ENCODE assay signal across 18 cellular contexts in the genomic region with DNA sequence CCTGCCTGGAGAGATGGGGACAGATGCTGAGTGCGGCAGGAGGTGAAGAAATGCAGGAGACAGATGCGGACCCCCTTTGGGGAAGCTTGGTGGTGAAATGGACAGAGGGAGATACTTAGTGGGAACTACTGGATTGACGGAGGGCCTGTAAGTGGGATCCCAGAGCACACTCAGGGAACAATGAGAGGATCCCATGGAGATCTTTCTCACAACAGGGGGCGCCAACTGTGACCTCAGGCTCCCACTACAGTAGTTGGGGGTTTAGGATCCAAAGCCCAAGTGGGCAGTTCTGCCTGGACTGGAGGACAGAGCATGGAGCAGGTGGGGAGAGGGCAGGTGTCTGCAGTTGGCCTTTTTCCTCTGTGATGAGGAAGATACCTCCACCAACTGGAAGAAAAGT. TPM values are rescaled to one million over a fixed set of nuclear protein-coding genes. Genes with fewer than 3 reads are reported as not detected.
A peak's percentile ranks its signal among the peaks of the same experiment; 100 is the strongest.
DNase-seq lines count a peak whose midpoint lies in the region; ATAC-seq, FAIRE-seq and TF ChIP-seq lines count a peak whose summit lies in the region.
"Had no signal": no experiment of that assay in that cellular context is flagged by ENCODE, and none has a peak within 500 bp of the region (broad histone marks: within the 10 kb centered on the region; RNA-seq: fewer than 3 reads in every experiment).

No MANE protein-coding gene starts in this region.

- TF ChIP-seq CTCF in GM12864 (IDR thresholded peaks at IDR 0.05; ENCODE audit: low read depth, low read length, missing control alignments) (peak; percentile 6), astrocyte (IDR thresholded peaks at IDR 0.05; ENCODE audit: insufficient read depth, low read depth, low read length) (no peak), osteocyte (IDR thresholded peaks at IDR 0.05) (no peak)

- H3K9me3 ChIP-seq in astrocyte (ENCODE audit: insufficient read depth, low read depth, low read length), result no peaks in the 10 kb centered on the region
- H3K9me3 ChIP-seq: ovary had no signal

- H3K27ac ChIP-seq in astrocyte (ENCODE audit: low read depth, low read length), result no peak overlapping the region
- H3K27ac ChIP-seq: HL-60, ovary had no signal

- H3K27ac Mint-ChIP-seq in activated naive CD8-positive, alpha-beta T cell treated with anti-CD3 and anti-CD28 coated beads, Interleukin-2, amount 10 ng/mL, durations not matched to agents 7 days and 5 days, result peak overlapping the region; percentile 33
- H3K27ac Mint-ChIP-seq in activated naive CD8-positive, alpha-beta T cell treated with anti-CD3 and anti-CD28 coated beads for 36 hours, result no peak overlapping the region
- H3K27ac Mint-ChIP-seq in astrocyte (ENCODE audit: unreplicated experiment), result peak overlapping the region; percentile 69
- peak overlapping the region; percentile 0 for H3K27ac Mint-ChIP-seq in osteocyte (ENCODE audit: unreplicated experiment)

- FAIRE-seq in astrocyte (lab: Jason Lieb, UNC) (no peak), RCC 7860 (lab: Jason Lieb, UNC) (no peak)

- H3K27me3 ChIP-seq in astrocyte (ENCODE audit: insufficient read depth, low read length), result no peaks in the 10 kb centered on the region
- H3K27me3 ChIP-seq: ovary had no signal

- POLR2A ChIA-PET in activated naive CD8-positive, alpha-beta T cell treated with anti-CD3 and anti-CD28 coated beads, Interleukin-2, amount 10 ng/mL, durations not matched to agents 7 days and 5 days (lab: Charles Lee), result interaction anchor here (0.5 kb wide), 1 partner anchor 155 kb away, joined by 3 read pairs; no protein-coding TSS in a partner anchor

- peaks cover 39% of the 10 kb centered on the region for H3K4me1 Mint-ChIP-seq in activated naive CD8-positive, alpha-beta T cell treated with anti-CD3 and anti-CD28 coated beads, Interleukin-2, amount 10 ng/mL, durations not matched to agents 7 days and 5 days
- H3K4me1 Mint-ChIP-seq in activated naive CD8-positive, alpha-beta T cell treated with anti-CD3 and anti-CD28 coated beads for 36 hours, result peaks cover 34% of the 10 kb centered on the region
- H3K4me1 Mint-ChIP-seq in astrocyte (ENCODE audit: low read depth, unreplicated experiment) (peaks cover 17% of the 10 kb centered on the region), osteocyte (ENCODE audit: unreplicated experiment) (peaks cover 48% of the 10 kb centered on the region)

- no peak overlapping the region for H3K4me2 ChIP-seq in astrocyte (ENCODE audit: low read length)

- no peaks in the 10 kb centered on the region for H3K27me3 Mint-ChIP-seq in activated naive CD8-positive, alpha-beta T cell treated with anti-CD3 and anti-CD28 coated beads, Interleukin-2, amount 10 ng/mL, durations not matched to agents 7 days and 5 days
- H3K27me3 Mint-ChIP-seq in activated naive CD8-positive, alpha-beta T cell treated with anti-CD3 and anti-CD28 coated beads for 36 hours, result peaks cover 4% of the 10 kb centered on the region
- peaks cover 1% of the 10 kb centered on the region for H3K27me3 Mint-ChIP-seq in astrocyte (ENCODE audit: low read depth, unreplicated experiment)
- H3K27me3 Mint-ChIP-seq in osteocyte (ENCODE audit: unreplicated experiment), result no peaks in the 10 kb centered on the region

- no peak overlapping the region for H2AFZ ChIP-seq in astrocyte (ENCODE audit: low read depth, low read length)

- DNase-seq in activated naive CD8-positive, alpha-beta T cell treated with anti-CD3 and anti-CD28 coated beads, Interleukin-2, amount 10 ng/mL, durations not matched to agents 7 days and 5 days, result no peak
- DNase-seq in activated naive CD8-positive, alpha-beta T cell treated with anti-CD3 and anti-CD28 coated beads for 36 hours, result no peak
- DNase-seq in GM12864 (ENCODE audit: low read depth) (no peak), astrocyte (ENCODE audit: low read depth) (no peak), osteocyte (ENCODE audit: extremely low spot score, unreplicated experiment) (no peak), RCC 7860 (ENCODE audit: low spot score) (no peak)
- no peak for DNase-seq in stimulated activated CD4-positive, alpha-beta T cell treated with anti-CD3 and anti-CD28 coated beads, Interleukin-1b, Interleukin-23, amount 100 ng/mL, for 48 hours
- DNase-seq: cortex of kidney; DMS 273 treated with DMSO at 0.1 percent for 48 hours; foreskin melanocyte; H7; NCI-H524 treated with DMSO at 0.1 percent for 48 hours; stimulated activated CD4-positive, alpha-beta T cell treated with anti-CD3 and anti-CD28 coated beads, Interleukin-4, amount 100 ng/mL, for 4 hours; stimulated activated CD8-positive, alpha-beta memory T cell treated with anti-CD3 and anti-CD28 coated beads, Interleukin-4, amount 100 ng/mL, for 48 hours had no signal

- H4K20me1 ChIP-seq in astrocyte (ENCODE audit: insufficient read depth, low read length), result peaks cover 36% of the 10 kb centered on the region

- H3K4me3 ChIP-seq in GM12864 (ENCODE audit: low read depth, low read length) (no peak overlapping the region), astrocyte (ENCODE audit: insufficient read depth, low read depth, low read length) (no peak overlapping the region)
- H3K4me3 ChIP-seq: ovary had no signal

- peaks cover 39% of the 10 kb centered on the region for H3K79me2 ChIP-seq in astrocyte (ENCODE audit: insufficient read depth, low read length)

- no peak for ATAC-seq in activated naive CD8-positive, alpha-beta T cell treated with anti-CD3 and anti-CD28 coated beads, Interleukin-2, amount 10 ng/mL, durations not matched to agents 7 days and 5 days (ENCODE audit: low read depth)
- ATAC-seq in GM19035 (IDR thresholded peaks at IDR 0.05; ENCODE audit: unreplicated experiment), result no peak

- H3K9ac ChIP-seq in astrocyte (ENCODE audit: low read length), result no peak overlapping the region

- no peak overlapping the region for H3K4me3 Mint-ChIP-seq in activated naive CD8-positive, alpha-beta T cell treated with anti-CD3 and anti-CD28 coated beads, Interleukin-2, amount 10 ng/mL, durations not matched to agents 7 days and 5 days
- H3K4me3 Mint-ChIP-seq in activated naive CD8-positive, alpha-beta T cell treated with anti-CD3 and anti-CD28 coated beads for 36 hours, result no peak overlapping the region
- H3K4me3 Mint-ChIP-seq in astrocyte (ENCODE audit: unreplicated experiment) (peak overlapping the region; percentile 67), osteocyte (ENCODE audit: unreplicated experiment) (no peak overlapping the region)

- peaks cover 12% of the 10 kb centered on the region for H3K36me3 Mint-ChIP-seq in activated naive CD8-positive, alpha-beta T cell treated with anti-CD3 and anti-CD28 coated beads, Interleukin-2, amount 10 ng/mL, durations not matched to agents 7 days and 5 days
- H3K36me3 Mint-ChIP-seq in activated naive CD8-positive, alpha-beta T cell treated with anti-CD3 and anti-CD28 coated beads for 36 hours, result peaks cover 22% of the 10 kb centered on the region
- H3K36me3 Mint-ChIP-seq in astrocyte (ENCODE audit: low read depth, unreplicated experiment) (peaks cover 9% of the 10 kb centered on the region), osteocyte (ENCODE audit: unreplicated experiment) (no peaks in the 10 kb centered on the region)

- no peaks in the 10 kb centered on the region for H3K36me3 ChIP-seq in astrocyte (ENCODE audit: insufficient read depth, low read length)
- H3K36me3 ChIP-seq: ovary had no signal

- peaks cover 40% of the 10 kb centered on the region for H3K4me1 ChIP-seq in astrocyte (ENCODE audit: insufficient read depth, low read length)

- H3K9me3 Mint-ChIP-seq in activated naive CD8-positive, alpha-beta T cell treated with anti-CD3 and anti-CD28 coated beads, Interleukin-2, amount 10 ng/mL, durations not matched to agents 7 days and 5 days, result no peaks in the 10 kb centered on the region
- H3K9me3 Mint-ChIP-seq in activated naive CD8-positive, alpha-beta T cell treated with anti-CD3 and anti-CD28 coated beads for 36 hours, result no peaks in the 10 kb centered on the region
- no peaks in the 10 kb centered on the region for H3K9me3 Mint-ChIP-seq in astrocyte (ENCODE audit: unreplicated experiment)
- H3K9me3 Mint-ChIP-seq in osteocyte (ENCODE audit: unreplicated experiment), result no peaks in the 10 kb centered on the region

RNA-seq across cellular contexts. Expression of gene DPM2, which starts 3.4 kb away (rescaled TPM):
- 10 to 100 TPM; 49.2 to 54.2 TPM for total RNA-seq in activated naive CD8-positive, alpha-beta T cell treated with anti-CD3 and anti-CD28 coated beads, Interleukin-2, amount 10 ng/mL, durations not matched to agents 7 days and 5 days
- 10 to 100 TPM; 55.4 to 57.6 TPM for total RNA-seq in activated naive CD8-positive, alpha-beta T cell treated with anti-CD3 and anti-CD28 coated beads for 36 hours
- total RNA-seq in astrocyte (32.7 and 34.3 TPM in 2 replicates), osteocyte (29.2 and 31.6 TPM in 2 replicates)

RNA-seq across cellular contexts. Expression of gene PIP5KL1, which starts 3.7 kb away (rescaled TPM):
- 1 to 10 TPM; 1.5 to 1.9 TPM for total RNA-seq in activated naive CD8-positive, alpha-beta T cell treated with anti-CD3 and anti-CD28 coated beads, Interleukin-2, amount 10 ng/mL, durations not matched to agents 7 days and 5 days
- total RNA-seq in activated naive CD8-positive, alpha-beta T cell treated with anti-CD3 and anti-CD28 coated beads for 36 hours, result 1 to 10 TPM; 2.3 to 3.2 TPM
- total RNA-seq in astrocyte (4.6 and 4.9 TPM in 2 replicates), osteocyte (2.6 and 2.9 TPM in 2 replicates)
- total RNA-seq: skeletal muscle tissue had no signal

RNA-seq across cellular contexts. Expression of gene ST6GALNAC4, which starts 17.4 kb away (rescaled TPM):
- 10 to 100 TPM; 51.1 to 59.5 TPM for total RNA-seq in activated naive CD8-positive, alpha-beta T cell treated with anti-CD3 and anti-CD28 coated beads, Interleukin-2, amount 10 ng/mL, durations not matched to agents 7 days and 5 days
- 10 to 100 TPM; 45.3 to 51.2 TPM for total RNA-seq in activated naive CD8-positive, alpha-beta T cell treated with anti-CD3 and anti-CD28 coated beads for 36 hours
- 14.5 and 21.7 TPM in 2 replicates for total RNA-seq in astrocyte
- total RNA-seq in osteocyte, result 21.4 and 25.1 TPM in 2 replicates

RNA-seq across cellular contexts. Expression of gene ST6GALNAC6, which starts 34.8 kb away (rescaled TPM):
- total RNA-seq in activated naive CD8-positive, alpha-beta T cell treated with anti-CD3 and anti-CD28 coated beads, Interleukin-2, amount 10 ng/mL, durations not matched to agents 7 days and 5 days, result 100 to 1,000 TPM; 105 to 112 TPM
- 10 to 100 TPM; 44.5 to 45.1 TPM for total RNA-seq in activated naive CD8-positive, alpha-beta T cell treated with anti-CD3 and anti-CD28 coated beads for 36 hours
- total RNA-seq in astrocyte (30.4 and 37.5 TPM in 2 replicates), osteocyte (73.4 and 77.0 TPM in 2 replicates)

RNA-seq across cellular contexts. Expression of gene EEIG1, which starts 46.5 kb away (rescaled TPM):
- 100 to 1,000 TPM; 329 to 366 TPM for total RNA-seq in activated naive CD8-positive, alpha-beta T cell treated with anti-CD3 and anti-CD28 coated beads, Interleukin-2, amount 10 ng/mL, durations not matched to agents 7 days and 5 days
- total RNA-seq in activated naive CD8-positive, alpha-beta T cell treated with anti-CD3 and anti-CD28 coated beads for 36 hours, result 10 to 100 TPM; 77.2 to 83.8 TPM
- total RNA-seq in astrocyte (26.0 and 26.4 TPM in 2 replicates), osteocyte (39.4 and 41.4 TPM in 2 replicates)
